11 cellular contexts compared by ENCODE assay signal in the genomic region with DNA sequence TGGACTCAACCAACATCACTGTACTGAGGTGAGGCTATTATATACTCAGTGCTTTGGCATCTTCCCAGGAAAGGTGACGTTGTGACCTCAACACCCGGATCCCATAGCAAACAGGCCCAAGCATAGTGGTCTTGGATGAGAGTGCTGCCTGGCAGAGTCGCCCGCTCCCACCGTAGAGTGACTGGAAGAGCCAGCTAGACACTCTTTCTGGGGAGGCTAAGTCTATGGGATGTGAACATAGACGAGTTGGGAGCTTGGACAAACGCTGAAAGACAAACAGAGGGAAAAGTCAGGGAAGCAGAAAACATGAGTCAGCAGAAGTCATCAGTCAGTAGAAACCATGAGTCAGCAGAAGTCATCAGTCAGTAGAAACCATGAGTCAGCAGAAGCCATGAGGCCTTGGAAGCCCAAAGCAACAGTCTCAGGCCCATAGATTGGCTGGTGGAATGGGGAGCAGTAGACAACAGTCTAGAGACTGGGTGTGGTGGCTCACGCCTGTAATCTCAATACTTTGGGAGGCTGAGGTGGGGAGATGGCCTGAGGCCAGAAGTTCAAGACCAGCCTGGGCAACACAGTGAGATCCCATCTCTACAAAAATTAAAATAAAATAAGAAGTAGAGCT.
DNase-seq lines count a peak whose midpoint lies in the region; ATAC-seq, FAIRE-seq and TF ChIP-seq lines count a peak whose summit lies in the region.
"Had no signal": no experiment of that assay in that cellular context is flagged by ENCODE, and none has a peak within 500 bp of the region (broad histone marks: within the 10 kb centered on the region; RNA-seq: fewer than 3 reads in every experiment).

No MANE protein-coding gene starts in this region.

- TF ChIP-seq CTCF in A549 (IDR thresholded peaks at IDR 0.05) (no peak), GM12865 (IDR thresholded peaks at IDR 0.05; ENCODE audit: insufficient read depth, low read depth, low read length, missing control alignments) (no peak), Panc1 (IDR thresholded peaks at IDR 0.05) (no peak), GM10248 (IDR thresholded peaks at IDR 0.05; ENCODE audit: control extremely low read depth, extremely low read depth, low read depth, missing control alignments) (no peak)

- no TSS peak for BruUV-seq in Panc1 (replicated peaks; lab: Mats Ljungman, UMichigan)

- H3K4me1 ChIP-seq in A549 (peaks cover 35% of the 10 kb centered on the region), Panc1 (ENCODE audit: control insufficient read depth, insufficient read depth, low read length) (peaks cover 8% of the 10 kb centered on the region; the same call in 1 of the 2 replicates)

- no peak overlapping the region for H3K27ac Mint-ChIP-seq in stimulated activated naive CD8-positive, alpha-beta T cell treated with anti-CD3 and anti-CD28 coated beads, Interleukin-15, amount 100 ng/mL, for 72 hours
- H3K27ac Mint-ChIP-seq: activated B cell treated with CpG ODN at 0.5 μM for 24 hours had no signal

- H3K36me3 ChIP-seq in Panc1 (ENCODE audit: control insufficient read depth, insufficient read depth, low read length) = no peaks in the 10 kb centered on the region

- CTCF ChIA-PET in A549 (lab: Yijun Ruan, JAX) (interaction anchor here (1.0 to 1.6 kb wide), 3 partner anchors 9 to 16 kb away, joined by 3 read pairs; no protein-coding TSS in a partner anchor), Panc1 (lab: Charles Lee) (no interaction called here), GM10248 (lab: Yijun Ruan, JAX) (interaction anchor here (1.0 kb wide), 1 partner anchor 17 kb away, joined by 3 read pairs; no protein-coding TSS in a partner anchor)

- TF ChIP-seq POLR2A in A549 (IDR thresholded peaks at IDR 0.05; ENCODE audit: low read length) = no peak
- no peak for TF ChIP-seq POLR2A in erythroblast (IDR thresholded peaks at IDR 0.05; ENCODE audit: low read length)

- peak overlapping the region; percentile 38; the same call in 2 of the 3 replicates for H3K4me2 ChIP-seq in A549

- no peak for FAIRE-seq in A549 (lab: Jason Lieb, UNC)

- no peak overlapping the region for H3K4me3 ChIP-seq in A549
- no peak overlapping the region for H3K4me3 ChIP-seq in GM12865 (ENCODE audit: low read depth, low read length)
- H3K4me3 ChIP-seq in Panc1 (ENCODE audit: low read depth in 2 of 2, low read length in 2 of 2) = no peak overlapping the region

- DNase-seq in A549 (ENCODE audit: low read depth in 1 of 2, low spot score in 1 of 2) = peak; percentile 59 to 91
- peak; percentile 24 for DNase-seq in GM12865 (ENCODE audit: low read depth)
- peak; percentile 41 for DNase-seq in Panc1 (ENCODE audit: low read depth, low spot score)
- DNase-seq in erythroblast (lab: John Stamatoyannopoulos, UW) = peak; percentile 52 to 62
- no peak for DNase-seq in NK-92 (lab: John Stamatoyannopoulos, UW; ENCODE audit: unreplicated experiment)
- DNase-seq in GM10248 (ENCODE audit: extremely low spot score) = no peak
- no peak for DNase-seq in stimulated activated naive CD8-positive, alpha-beta T cell treated with anti-CD3 and anti-CD28 coated beads, Interleukin-15, amount 100 ng/mL, for 72 hours
- DNase-seq: activated B cell treated with CpG ODN at 0.5 μM for 24 hours, anterior cingulate cortex, NCI-H1930 had no signal

- POLR2A ChIA-PET in A549 (lab: Yijun Ruan, JAX) = no interaction called here
- POLR2A ChIA-PET in Panc1 (lab: Charles Lee) = no interaction called here
- POLR2A ChIA-PET in GM10248 (lab: Yijun Ruan, JAX) = no interaction called here

- in situ Hi-C loops in Panc1 (cut with HindIII; ENCODE audit: low pct_unique_long_range_greater_than_20kb, low sequenced_read_pairs) = no loop called here

- no peaks in the 10 kb centered on the region for H3K27me3 Mint-ChIP-seq in stimulated activated naive CD8-positive, alpha-beta T cell treated with anti-CD3 and anti-CD28 coated beads, Interleukin-15, amount 100 ng/mL, for 72 hours
- H3K27me3 Mint-ChIP-seq: activated B cell treated with CpG ODN at 0.5 μM for 24 hours had no signal

- no peak overlapping the region for H3K4me3 Mint-ChIP-seq in stimulated activated naive CD8-positive, alpha-beta T cell treated with anti-CD3 and anti-CD28 coated beads, Interleukin-15, amount 100 ng/mL, for 72 hours
- H3K4me3 Mint-ChIP-seq: activated B cell treated with CpG ODN at 0.5 μM for 24 hours had no signal

- intact Hi-C loops in Panc1 (cut with micrococcal nuclease; ENCODE audit: unreplicated experiment) = no loop called here

- H3K4me1 Mint-ChIP-seq in stimulated activated naive CD8-positive, alpha-beta T cell treated with anti-CD3 and anti-CD28 coated beads, Interleukin-15, amount 100 ng/mL, for 72 hours = no peaks in the 10 kb centered on the region
- H3K4me1 Mint-ChIP-seq: activated B cell treated with CpG ODN at 0.5 μM for 24 hours had no signal

- no peaks in the 10 kb centered on the region for H3K27me3 ChIP-seq in Panc1 (ENCODE audit: control insufficient read depth, insufficient read depth, low read length)

- H3K27ac ChIP-seq in A549 = peak overlapping the region; percentile 70 to 87
- peak overlapping the region; percentile 68 for H3K27ac ChIP-seq in Panc1 (ENCODE audit: low read length)

- H3K9me3 ChIP-seq in A549 (peaks cover 5% of the 10 kb centered on the region; the same call in 1 of the 3 replicates), Panc1 (ENCODE audit: control insufficient read depth, insufficient read depth, low read depth, low read length) (no peaks in the 10 kb centered on the region; the same call in 1 of the 2 replicates)

- WGBS in A549 (ENCODE audit: missing lambda C conversion rate) = 56% methylated on average over 8 of the region's 8 CpGs

- H3K9me3 Mint-ChIP-seq in stimulated activated naive CD8-positive, alpha-beta T cell treated with anti-CD3 and anti-CD28 coated beads, Interleukin-15, amount 100 ng/mL, for 72 hours = peaks cover 8 to 16% of the 10 kb centered on the region in 2 donors

- no peak for TF ChIP-seq EP300 in A549 (IDR thresholded peaks at IDR 0.05)

- TF ChIP-seq RAD21 in A549 (conservative IDR thresholded peaks at IDR 0.05 in 1 of 2, IDR thresholded peaks at IDR 0.05 in 1 of 2) = no peak

- ATAC-seq in A549 (peak; percentile 73 to 74), Panc1 (peak; percentile 77), HG02642 (IDR thresholded peaks at IDR 0.05; ENCODE audit: poor library complexity, unreplicated experiment) (no peak)
- ATAC-seq in stimulated activated naive CD8-positive, alpha-beta T cell treated with anti-CD3 and anti-CD28 coated beads, Interleukin-15, amount 100 ng/mL, for 72 hours = no peak

TF ChIP-seq in A549, 52 proteins besides CTCF, POLR2A, EP300 and RAD21:
- TF ChIP-seq MAFK (IDR thresholded peaks at IDR 0.05; ENCODE audit: partially characterized antibody) = peak; percentile 100
- TF ChIP-seq, protein P1, sequence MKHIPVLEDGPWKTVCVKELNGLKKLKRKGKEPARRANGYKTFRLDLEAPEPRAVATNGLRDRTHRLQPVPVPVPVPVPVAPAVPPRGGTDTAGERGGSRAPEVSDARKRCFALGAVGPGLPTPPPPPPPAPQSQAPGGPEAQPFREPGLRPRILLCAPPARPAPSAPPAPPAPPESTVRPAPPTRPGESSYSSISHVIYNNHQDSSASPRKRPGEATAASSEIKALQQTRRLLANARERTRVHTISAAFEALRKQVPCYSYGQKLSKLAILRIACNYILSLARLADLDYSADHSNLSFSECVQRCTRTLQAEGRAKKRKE (CRISPR knock-in tag; IDR thresholded peaks at IDR 0.05; ENCODE audit: low read depth) = 0 out of 2 replicates have a peak, but pooled peaks have one; percentile 22
- TF ChIP-seq FOSL2 (IDR thresholded peaks at IDR 0.05) = no peak
- TF ChIP-seq FOSL2 (CRISPR knock-in tag; IDR thresholded peaks at IDR 0.05) = peak; percentile 96
- no peak for TF ChIP-seq CEBPB (IDR thresholded peaks at IDR 0.05)
- no peak for TF ChIP-seq ZSCAN20 (CRISPR knock-in tag; IDR thresholded peaks at IDR 0.05)
- TF ChIP-seq, protein P2, sequence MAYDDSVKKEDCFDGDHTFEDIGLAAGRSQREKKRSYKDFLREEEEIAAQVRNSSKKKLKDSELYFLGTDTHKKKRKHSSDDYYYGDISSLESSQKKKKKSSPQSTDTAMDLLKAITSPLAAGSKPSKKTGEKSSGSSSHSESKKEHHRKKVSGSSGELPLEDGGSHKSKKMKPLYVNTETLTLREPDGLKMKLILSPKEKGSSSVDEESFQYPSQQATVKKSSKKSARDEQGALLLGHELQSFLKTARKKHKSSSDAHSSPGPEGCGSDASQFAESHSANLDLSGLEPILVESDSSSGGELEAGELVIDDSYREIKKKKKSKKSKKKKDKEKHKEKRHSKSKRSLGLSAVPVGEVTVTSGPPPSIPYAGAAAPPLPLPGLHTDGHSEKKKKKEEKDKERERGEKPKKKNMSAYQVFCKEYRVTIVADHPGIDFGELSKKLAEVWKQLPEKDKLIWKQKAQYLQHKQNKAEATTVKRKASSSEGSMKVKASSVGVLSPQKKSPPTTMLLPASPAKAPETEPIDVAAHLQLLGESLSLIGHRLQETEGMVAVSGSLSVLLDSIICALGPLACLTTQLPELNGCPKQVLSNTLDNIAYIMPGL (CRISPR knock-in tag; IDR thresholded peaks at IDR 0.05; ENCODE audit: borderline replicate concordance) = no peak
- TF ChIP-seq JUNB (IDR thresholded peaks at IDR 0.05) = peak; percentile 35; the same call in 1 of the 2 replicates
- TF ChIP-seq EHF (CRISPR knock-in tag; IDR thresholded peaks at IDR 0.05) = peak; percentile 31
- peak; percentile 73 for TF ChIP-seq ZNF302 (CRISPR knock-in tag; IDR thresholded peaks at IDR 0.05)
- 0 out of 3 replicates have a peak, but pooled peaks have one; percentile 18 for TF ChIP-seq SMC3 (IDR thresholded peaks at IDR 0.05)
- peak; percentile 64; the same call in 1 of the 2 replicates for TF ChIP-seq HOXB13 (CRISPR knock-in tag; IDR thresholded peaks at IDR 0.05; ENCODE audit: low read depth)
- TF ChIP-seq NFE2L2 (conservative IDR thresholded peaks at IDR 0.05; ENCODE audit: low read length) = peak; percentile 99
- TF ChIP-seq, protein P3, sequence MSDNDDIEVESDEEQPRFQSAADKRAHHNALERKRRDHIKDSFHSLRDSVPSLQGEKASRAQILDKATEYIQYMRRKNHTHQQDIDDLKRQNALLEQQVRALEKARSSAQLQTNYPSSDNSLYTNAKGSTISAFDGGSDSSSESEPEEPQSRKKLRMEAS (IDR thresholded peaks at IDR 0.05) = peak; percentile 74
- TF ChIP-seq MYC (IDR thresholded peaks at IDR 0.05; ENCODE audit: borderline replicate concordance, low read length) = no peak
- TF ChIP-seq HOXB5 (CRISPR knock-in tag; IDR thresholded peaks at IDR 0.05) = peak; percentile 81; the same call in 1 of the 2 replicates

Comparison
In these comparisons a context has a peak if more than half of its experiments do, and no peak if none do; other contexts are left out.
1. ATAC-seq: peak in A549 (2 of 2) and Panc1 (single experiment); none in HG02642 (single experiment) and stimulated activated naive CD8-positive, alpha-beta T cell treated with anti-CD3 and anti-CD28 coated beads, Interleukin-15, amount 100 ng/mL, for 72 hours (single experiment).
2. DNase-seq: peak in A549 (2 of 2), GM12865 (single experiment), Panc1 (single experiment) and erythroblast (2 of 2); none in NK-92 (single experiment), GM10248 (single experiment) and stimulated activated naive CD8-positive, alpha-beta T cell treated with anti-CD3 and anti-CD28 coated beads, Interleukin-15, amount 100 ng/mL, for 72 hours (0 of 2).